8 cellular contexts compared by ENCODE assay signal in genomic region chr19:55653651-55654322, GRCh38. TPM values are rescaled to one million over a fixed set of nuclear protein-coding genes. Genes with fewer than 3 reads are reported as not detected.
A peak's percentile ranks its signal among the peaks of the same experiment; 100 is the strongest.
DNase-seq lines count a peak whose midpoint lies in the region; ATAC-seq and TF ChIP-seq lines count a peak whose summit lies in the region.

No MANE protein-coding gene starts in this region.

- peak overlapping the region; percentile 100 for H3K27ac ChIP-seq in C4-2B
- H3K27ac ChIP-seq in cingulate gyrus (ENCODE audit: low read depth, low read length) = peak overlapping the region; percentile 96

- DNase-seq in NCI-H524 (lab: John Stamatoyannopoulos, UW) (peak; percentile 100), left colon (peak; percentile 97)
- DNase-seq in activated CD4-positive, alpha-beta T cell treated with anti-CD3 and anti-CD28 coated beads for 4 hours = peak; percentile 99 to 100
- DNase-seq in stimulated activated CD4-positive, alpha-beta T cell treated with anti-CD3 and anti-CD28 coated beads, Interleukin-1b, Interleukin-23, amount 100 ng/mL, for 4 hours (ENCODE audit: low read depth in 2 of 2) = peak; percentile 96 to 99

- intact Hi-C loops in left colon (cut with DNase I, micrococcal nuclease) = no loop called here

- peak; percentile 100 for TF ChIP-seq CTCF in C4-2B (conservative IDR thresholded peaks at IDR 0.05)

- ATAC-seq in GM19324 (IDR thresholded peaks at IDR 0.05; ENCODE audit: low FRiP score, unreplicated experiment) (peak; percentile 48), HG03460 (IDR thresholded peaks at IDR 0.05; ENCODE audit: unreplicated experiment) (peak; percentile 34), left colon (peak; percentile 62)

RNA-seq across cellular contexts. Expression of gene U2AF2, which starts 1.0 kb away (rescaled TPM):
- 100 to 1,000 TPM; 142 to 167 TPM for total RNA-seq in left colon

RNA-seq across cellular contexts. Expression of gene CCDC106, which starts 5.8 kb away (rescaled TPM):
- 1 to 10 TPM; 6.2 to 6.7 TPM for total RNA-seq in left colon

RNA-seq across cellular contexts. Expression of gene ZNF581, which starts 10.3 kb away (rescaled TPM):
- total RNA-seq in left colon = 10 to 100 TPM; 15.2 to 18.7 TPM

RNA-seq across cellular contexts. Expression of gene ZNF580, which starts 13.0 kb away (rescaled TPM):
- 10 to 100 TPM; 22.5 to 23.3 TPM for total RNA-seq in left colon

RNA-seq across cellular contexts. Expression of gene EPN1, which starts 21.2 kb away (rescaled TPM):
- total RNA-seq in left colon = 100 to 1,000 TPM; 235 to 239 TPM

Comparison
In these comparisons a context has a peak if more than half of its experiments do, and no peak if none do; other contexts are left out.
1. Peak in every context shown above with its lines: DNase-seq, ATAC-seq and H3K27ac ChIP-seq.